25 cellular contexts compared by ENCODE assay signal in the genomic region with DNA sequence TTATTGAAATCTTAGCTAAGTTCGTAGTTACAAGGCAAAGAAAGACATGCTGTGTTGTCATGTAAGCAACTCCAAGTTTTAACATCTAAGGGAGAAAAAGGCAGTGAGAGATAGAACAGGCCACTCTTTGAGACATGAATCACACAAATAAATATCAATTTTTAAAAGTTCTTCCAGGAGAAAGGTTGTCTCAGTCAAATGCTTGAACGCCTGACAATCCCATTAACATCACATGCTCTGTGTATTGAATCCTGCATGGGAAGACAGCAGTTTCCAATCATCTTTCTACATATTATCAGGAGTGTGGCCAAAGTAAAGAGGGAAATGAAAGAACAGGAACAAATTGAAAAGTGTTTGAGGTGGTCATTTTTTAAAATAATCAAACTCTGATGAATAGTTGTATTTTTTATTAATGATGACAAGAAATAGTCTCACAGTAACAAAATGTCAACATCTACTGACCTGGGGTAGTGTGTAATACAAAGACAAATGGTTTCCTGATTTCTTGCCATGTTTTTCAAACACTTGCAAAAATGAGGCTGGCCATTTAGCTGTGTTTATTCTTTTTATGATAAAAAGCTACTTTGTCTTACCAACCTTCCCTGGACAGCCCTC. TPM values are rescaled to one million over a fixed set of nuclear protein-coding genes. Genes with fewer than 3 reads are reported as not detected.
DNase-seq lines count a peak whose midpoint lies in the region; ATAC-seq and TF ChIP-seq lines count a peak whose summit lies in the region.
"Had no signal": no experiment of that assay in that cellular context is flagged by ENCODE, and none has a peak within 500 bp of the region (broad histone marks: within the 10 kb centered on the region; RNA-seq: fewer than 3 reads in every experiment).

No MANE protein-coding gene starts in this region.

- no peaks in the 10 kb centered on the region for H3K9me2 ChIP-seq in hepatocyte (replicated peaks; ENCODE audit: insufficient read depth)

- H3K9me3 Mint-ChIP-seq in activated naive CD8-positive, alpha-beta T cell treated with anti-CD3 and anti-CD28 coated beads for 36 hours = no peaks in the 10 kb centered on the region
- H3K9me3 Mint-ChIP-seq: activated CD4-positive, alpha-beta T cell treated with anti-CD3 and anti-CD28 coated beads, Interleukin-2, amount 10 ng/mL, durations not matched to agents 7 days and 5 days; nephron progenitor cell had no signal

- 53 to 64% methylated on average over 2 of the region's 2 CpGs for WGBS in heart right ventricle, 2 donors
- 54% methylated on average over 2 of the region's 2 CpGs for WGBS in hepatocyte (ENCODE audit: low lambda C conversion rate, missing lambda C conversion rate)

- DNase-seq in heart right ventricle = no peak
- no peak for DNase-seq in right atrium auricular region (ENCODE audit: low spot score)
- DNase-seq in hepatocyte (ENCODE audit: low spot score) = no peak
- no peak for DNase-seq in sciatic nerve (ENCODE audit: low spot score)
- no peak for DNase-seq in vagina (ENCODE audit: extremely low spot score in 2 of 2)
- DNase-seq in effector CD4-positive, alpha-beta T cell = no peak
- no peak for DNase-seq in activated naive CD8-positive, alpha-beta T cell treated with anti-CD3 and anti-CD28 coated beads for 36 hours
- DNase-seq: activated CD4-positive, alpha-beta T cell treated with anti-CD3 and anti-CD28 coated beads, Interleukin-2, amount 10 ng/mL, durations not matched to agents 7 days and 5 days; activated CD8-positive, alpha-beta memory T cell treated with anti-CD3 and anti-CD28 coated beads, Interleukin-2, amount 10 ng/mL, durations not matched to agents 7 days and 5 days; BE2C; Caco-2; DND-41; foreskin keratinocyte; MV-4-11; NCI-H524; nephron progenitor cell; Peyer's patch; small intestine; stimulated activated naive CD4-positive, alpha-beta T cell; upper lobe of left lung had no signal

- no peaks in the 10 kb centered on the region for H3K4me1 Mint-ChIP-seq in activated naive CD8-positive, alpha-beta T cell treated with anti-CD3 and anti-CD28 coated beads for 36 hours
- H3K4me1 Mint-ChIP-seq: activated CD4-positive, alpha-beta T cell treated with anti-CD3 and anti-CD28 coated beads, Interleukin-2, amount 10 ng/mL, durations not matched to agents 7 days and 5 days; activated CD8-positive, alpha-beta memory T cell treated with anti-CD3 and anti-CD28 coated beads, Interleukin-2, amount 10 ng/mL, durations not matched to agents 7 days and 5 days had no signal

- no peaks in the 10 kb centered on the region for H3K79me2 ChIP-seq in hepatocyte

- ATAC-seq in heart right ventricle (peak in 3 of 8 donors; percentile 37 to 57 (median 53)), sciatic nerve (peak; percentile 93), GM19397 (IDR thresholded peaks at IDR 0.05; ENCODE audit: unreplicated experiment) (no peak)
- ATAC-seq: activated CD8-positive, alpha-beta memory T cell treated with anti-CD3 and anti-CD28 coated beads, Interleukin-2, amount 10 ng/mL, durations not matched to agents 7 days and 5 days; foreskin keratinocyte had no signal

- TF ChIP-seq CTCF in heart right ventricle (IDR thresholded peaks at IDR 0.05) = no peak
- TF ChIP-seq CTCF in right atrium auricular region (IDR thresholded peaks at IDR 0.05) = no peak
- TF ChIP-seq CTCF in hepatocyte (IDR thresholded peaks at IDR 0.05; ENCODE audit: poor library complexity) = no peak
- TF ChIP-seq CTCF in vagina (IDR thresholded peaks at IDR 0.05) = no peak

- H3K27me3 Mint-ChIP-seq in activated naive CD8-positive, alpha-beta T cell treated with anti-CD3 and anti-CD28 coated beads for 36 hours = no peaks in the 10 kb centered on the region
- H3K27me3 Mint-ChIP-seq: activated CD4-positive, alpha-beta T cell treated with anti-CD3 and anti-CD28 coated beads, Interleukin-2, amount 10 ng/mL, durations not matched to agents 7 days and 5 days; activated CD8-positive, alpha-beta memory T cell treated with anti-CD3 and anti-CD28 coated beads, Interleukin-2, amount 10 ng/mL, durations not matched to agents 7 days and 5 days had no signal

- intact Hi-C loops in heart right ventricle (cut with DNase I) (no loop called here), sciatic nerve (cut with DNase I) (no loop called here), vagina (cut with DNase I) (no loop called here)

- H3K9me3 ChIP-seq in heart right ventricle (no peaks in the 10 kb centered on the region), right atrium auricular region (no peaks in the 10 kb centered on the region), hepatocyte (ENCODE audit: low read depth) (no peaks in the 10 kb centered on the region), vagina (no peaks in the 10 kb centered on the region)
- H3K9me3 ChIP-seq: BE2C, Caco-2, Peyer's patch, prostate gland, upper lobe of left lung had no signal

- H3K27ac Mint-ChIP-seq in activated naive CD8-positive, alpha-beta T cell treated with anti-CD3 and anti-CD28 coated beads for 36 hours = no peak overlapping the region
- H3K27ac Mint-ChIP-seq: activated CD4-positive, alpha-beta T cell treated with anti-CD3 and anti-CD28 coated beads, Interleukin-2, amount 10 ng/mL, durations not matched to agents 7 days and 5 days; activated CD8-positive, alpha-beta memory T cell treated with anti-CD3 and anti-CD28 coated beads, Interleukin-2, amount 10 ng/mL, durations not matched to agents 7 days and 5 days; nephron progenitor cell had no signal

- H3K27ac ChIP-seq in heart right ventricle (peak overlapping the region in 8 of 10 donors; percentile 6 to 55 (median 46)), right atrium auricular region (peak overlapping the region in 1 of 2 donors; percentile 65), hepatocyte (peak overlapping the region; percentile 36), vagina (peak overlapping the region; percentile 37)
- H3K27ac ChIP-seq: foreskin keratinocyte, prostate gland, VCaP had no signal

- H3K4me3 ChIP-seq in heart right ventricle (no peak overlapping the region), right atrium auricular region (no peak overlapping the region), hepatocyte (no peak overlapping the region), vagina (no peak overlapping the region)
- H3K4me3 ChIP-seq: coronary artery, Peyer's patch, prostate gland, upper lobe of left lung had no signal

- H2AFZ ChIP-seq in hepatocyte = peak overlapping the region; percentile 38

- H3K27me3 ChIP-seq in heart right ventricle (no peaks in the 10 kb centered on the region), right atrium auricular region (no peaks in the 10 kb centered on the region), hepatocyte (no peaks in the 10 kb centered on the region), vagina (no peaks in the 10 kb centered on the region)
- H3K27me3 ChIP-seq: BE2C, foreskin keratinocyte, Peyer's patch, upper lobe of left lung had no signal

- H4K20me1 ChIP-seq in hepatocyte (ENCODE audit: insufficient read depth, poor library complexity, severe bottlenecking) = no peaks in the 10 kb centered on the region

- H3K4me3 Mint-ChIP-seq in activated naive CD8-positive, alpha-beta T cell treated with anti-CD3 and anti-CD28 coated beads for 36 hours = no peak overlapping the region
- H3K4me3 Mint-ChIP-seq: activated CD4-positive, alpha-beta T cell treated with anti-CD3 and anti-CD28 coated beads, Interleukin-2, amount 10 ng/mL, durations not matched to agents 7 days and 5 days; activated CD8-positive, alpha-beta memory T cell treated with anti-CD3 and anti-CD28 coated beads, Interleukin-2, amount 10 ng/mL, durations not matched to agents 7 days and 5 days; nephron progenitor cell had no signal

- peaks cover 0 to 20% (median 8%) of the 10 kb centered on the region in 9 donors for H3K4me1 ChIP-seq in heart right ventricle
- H3K4me1 ChIP-seq in right atrium auricular region = peaks cover 0 to 9% of the 10 kb centered on the region in 2 donors
- H3K4me1 ChIP-seq in hepatocyte (ENCODE audit: insufficient read depth) = no peaks in the 10 kb centered on the region
- H3K4me1 ChIP-seq in vagina = peaks cover 23% of the 10 kb centered on the region
- H3K4me1 ChIP-seq: BE2C, Caco-2, foreskin keratinocyte, Peyer's patch, prostate gland had no signal

- H3K4me2 ChIP-seq in hepatocyte = no peak overlapping the region

- no peak for TF ChIP-seq POLR2A in vagina (IDR thresholded peaks at IDR 0.05)

- no peaks in the 10 kb centered on the region for H3K36me3 Mint-ChIP-seq in activated naive CD8-positive, alpha-beta T cell treated with anti-CD3 and anti-CD28 coated beads for 36 hours
- H3K36me3 Mint-ChIP-seq: activated CD8-positive, alpha-beta memory T cell treated with anti-CD3 and anti-CD28 coated beads, Interleukin-2, amount 10 ng/mL, durations not matched to agents 7 days and 5 days had no signal

- H3K36me3 ChIP-seq in heart right ventricle (no peaks in the 10 kb centered on the region), right atrium auricular region (no peaks in the 10 kb centered on the region), hepatocyte (replicated peaks; ENCODE audit: insufficient read depth, low read depth) (no peaks in the 10 kb centered on the region), vagina (no peaks in the 10 kb centered on the region)
- H3K36me3 ChIP-seq: BE2C, Peyer's patch, prostate gland, upper lobe of left lung had no signal

RNA-seq across cellular contexts. Expression of gene C6, which starts 6.4 kb away (rescaled TPM):
- total RNA-seq in heart right ventricle (100 to 1,000 TPM in 3 of 10 donors, 10 to 100 TPM in 7; 13.6 to 184 (median 55.6) TPM), right atrium auricular region (100 to 1,000 TPM in 1 of 2 donors, 10 to 100 TPM in 1; 54.4 to 178 TPM), hepatocyte (31.3 and 37.2 TPM in 2 replicates), sciatic nerve (6.1 TPM), vagina (2.0 TPM)
- polyA plus RNA-seq in heart right ventricle (10 to 100 TPM in 1 of 2 donors, 1 to 10 TPM in 1; 6.1 to 10.4 TPM), hepatocyte (11.8 and 16.2 TPM in 2 replicates)
- not detected for total RNA-seq in activated naive CD8-positive, alpha-beta T cell treated with anti-CD3 and anti-CD28 coated beads for 36 hours
- total RNA-seq: activated CD4-positive, alpha-beta T cell treated with anti-CD3 and anti-CD28 coated beads, Interleukin-2, amount 10 ng/mL, durations not matched to agents 7 days and 5 days; activated CD8-positive, alpha-beta memory T cell treated with anti-CD3 and anti-CD28 coated beads, Interleukin-2, amount 10 ng/mL, durations not matched to agents 7 days and 5 days; Caco-2; foreskin keratinocyte; T-helper 2 cell treated with Interferon-gamma antibody and Interleukin-4, amounts not matched to agents 100 ng/mL and 5 ng/mL, for 36 hours had no signal
- polyA plus RNA-seq: foreskin keratinocyte had no signal
